ENCODE assay signal across 1 cellular context in genomic region chr14:105301103-105301914, GRCh38.
TF ChIP-seq lines count a peak whose summit lies in the region.

No MANE protein-coding gene starts in this region.

TF ChIP-seq in HepG2, 621 proteins besides CTCF, POLR2A, EP300 and RAD21 (continued from another document and continues in another):
- TF ChIP-seq CREB1 (IDR thresholded peaks at IDR 0.05) (no peak), CREB1 (CRISPR knock-in tag; IDR thresholded peaks at IDR 0.05) (no peak), ATF1 (CRISPR knock-in tag; IDR thresholded peaks at IDR 0.05) (no peak), ZNF280D (CRISPR knock-in tag; IDR thresholded peaks at IDR 0.05) (no peak), POGK (CRISPR knock-in tag; conservative IDR thresholded peaks at IDR 0.05) (0 out of 2 replicates have a peak, but pooled peaks have one; percentile 1), ZNF777 (CRISPR knock-in tag; IDR thresholded peaks at IDR 0.05) (no peak), ZNF83 (CRISPR knock-in tag; IDR thresholded peaks at IDR 0.05; ENCODE audit: borderline replicate concordance) (no peak; the same call in 1 of the 2 replicates), NKX3-1 (CRISPR knock-in tag; IDR thresholded peaks at IDR 0.05) (no peak), PRPF4 (IDR thresholded peaks at IDR 0.05; ENCODE audit: low read depth, low read length, poor library complexity, severe bottlenecking) (no peak), PLSCR1 (CRISPR knock-in tag; IDR thresholded peaks at IDR 0.05; ENCODE audit: borderline replicate concordance) (no peak), ZMYM4 (CRISPR knock-in tag; IDR thresholded peaks at IDR 0.05) (no peak; the same call in 1 of the 2 replicates), TFDP1 (CRISPR knock-in tag; IDR thresholded peaks at IDR 0.05; ENCODE audit: borderline replicate concordance) (no peak), ZNF619 (CRISPR knock-in tag; IDR thresholded peaks at IDR 0.05) (no peak), ZBTB7B (CRISPR knock-in tag; IDR thresholded peaks at IDR 0.05) (peak; percentile 51; the same call in 1 of the 2 replicates), RARG (CRISPR knock-in tag; IDR thresholded peaks at IDR 0.05; ENCODE audit: low read depth) (no peak), CBX5 (CRISPR knock-in tag; IDR thresholded peaks at IDR 0.05; ENCODE audit: borderline replicate concordance) (no peak), DNMT3B (CRISPR knock-in tag; conservative IDR thresholded peaks at IDR 0.05) (no peak), ONECUT2 (CRISPR knock-in tag; IDR thresholded peaks at IDR 0.05) (no peak), CENPBD1 (CRISPR knock-in tag; IDR thresholded peaks at IDR 0.05; ENCODE audit: borderline replicate concordance, low read depth) (no peak), ZNF292 (CRISPR knock-in tag; IDR thresholded peaks at IDR 0.05; ENCODE audit: borderline replicate concordance, low read depth) (no peak), HNRNPL (IDR thresholded peaks at IDR 0.05; ENCODE audit: low read depth, low read length) (no peak), ZNF383 (CRISPR knock-in tag; IDR thresholded peaks at IDR 0.05; ENCODE audit: borderline replicate concordance) (no peak), KDM2A (CRISPR knock-in tag; IDR thresholded peaks at IDR 0.05; ENCODE audit: borderline replicate concordance, low read depth) (peak; percentile 67; the same call in 1 of the 2 replicates), SIX1 (CRISPR knock-in tag; IDR thresholded peaks at IDR 0.05; ENCODE audit: borderline replicate concordance) (no peak), ZNF180 (CRISPR knock-in tag; IDR thresholded peaks at IDR 0.05; ENCODE audit: borderline replicate concordance, low read depth) (no peak), FOXO1 (CRISPR knock-in tag; IDR thresholded peaks at IDR 0.05) (no peak), ZNF660 (CRISPR knock-in tag; IDR thresholded peaks at IDR 0.05; ENCODE audit: borderline replicate concordance, low read depth) (no peak), KLF11 (CRISPR knock-in tag; IDR thresholded peaks at IDR 0.05) (no peak), ZBTB42 (CRISPR knock-in tag; IDR thresholded peaks at IDR 0.05) (no peak), ZNF687 (CRISPR knock-in tag; IDR thresholded peaks at IDR 0.05) (peak; percentile 69), TRIM22 (IDR thresholded peaks at IDR 0.05) (no peak), NPAS2 (CRISPR knock-in tag; IDR thresholded peaks at IDR 0.05; ENCODE audit: borderline replicate concordance) (no peak), KLF6 (CRISPR knock-in tag; IDR thresholded peaks at IDR 0.05) (no peak), ZNF138 (CRISPR knock-in tag; IDR thresholded peaks at IDR 0.05; ENCODE audit: low read depth) (0 out of 2 replicates have a peak, but pooled peaks have one; percentile 49), TFDP2 (CRISPR knock-in tag; IDR thresholded peaks at IDR 0.05) (peak; percentile 17; the same call in 1 of the 2 replicates), CCDC6 (CRISPR knock-in tag; IDR thresholded peaks at IDR 0.05) (0 out of 2 replicates have a peak, but pooled peaks have one; percentile 66), ZNF446 (CRISPR knock-in tag; IDR thresholded peaks at IDR 0.05) (0 out of 2 replicates have a peak, but pooled peaks have one; percentile 57), HBP1 (CRISPR knock-in tag; IDR thresholded peaks at IDR 0.05; ENCODE audit: low read depth) (no peak), SOX13 (IDR thresholded peaks at IDR 0.05) (no peak), SOX13 (CRISPR knock-in tag; conservative IDR thresholded peaks at IDR 0.05 in 1 of 2, IDR thresholded peaks at IDR 0.05 in 1 of 2) (no peak), ZNF441 (CRISPR knock-in tag; IDR thresholded peaks at IDR 0.05; ENCODE audit: borderline replicate concordance) (peak; percentile 54; the same call in 1 of the 2 replicates), DRAP1 (CRISPR knock-in tag; IDR thresholded peaks at IDR 0.05) (peak; percentile 21; the same call in 1 of the 2 replicates), TEAD3 (CRISPR knock-in tag; optimal IDR thresholded peaks at IDR 0.05; ENCODE audit: borderline replicate concordance) (peak; percentile 26), UBTF (CRISPR knock-in tag; IDR thresholded peaks at IDR 0.05) (no peak; the same call in 1 of the 2 replicates)
